ENCODE assay signal across 8 cellular contexts in genomic region chr19:3785938-3786824, GRCh38. TPM values are rescaled to one million over a fixed set of nuclear protein-coding genes. Genes with fewer than 3 reads are reported as not detected.
DNase-seq lines count a peak whose midpoint lies in the region; ATAC-seq and TF ChIP-seq lines count a peak whose summit lies in the region.

Gene MATK (minus strand): TSS chr19:3786381. CDS start chr19:3785135, 1,246 bp downstream.

- in situ Hi-C loops in transverse colon (cut with MboI; ENCODE audit: low pct_ligation_motif_present in 1 of 4, low pct_unique_long_range_greater_than_20kb in 1 of 4, low sequenced_read_pairs in 3 of 4), result no loop called here

- no peak within 1 kb of the TSS for H3K4me3 Mint-ChIP-seq in MCF 10A (ENCODE audit: unreplicated experiment)

- TF ChIP-seq EP300 in transverse colon (IDR thresholded peaks at IDR 0.05; ENCODE audit: low read depth), result no peak

- BruUV-seq in MCF 10A (replicated peaks; lab: Mats Ljungman, UMichigan), result no TSS peak

- 27 to 34% methylated on average over 11 to 16 of the region's 101 CpGs for WGBS in lower leg skin, 2 donors
- WGBS in transverse colon (ENCODE audit: low coverage in 1 of 2), 2 donors, result 10 to 60% methylated on average over 2 to 60 of the region's 101 CpGs

- no peak for DNase-seq in breast epithelium (ENCODE audit: low spot score in 2 of 2)
- no peak for DNase-seq in MCF 10A (ENCODE audit: unreplicated experiment)
- DNase-seq in activated CD8-positive, alpha-beta memory T cell treated with anti-CD3 and anti-CD28 coated beads, Interleukin-2, amount 50 U/mL, for 4 hours, result peak; percentile 60
- no peak for DNase-seq in lower leg skin (ENCODE audit: low spot score in 2 of 2)
- DNase-seq in transverse colon, result no peak
- no peak for DNase-seq in DMS53 (lab: John Stamatoyannopoulos, UW)
- no peak for DNase-seq in NCI-H1417 (lab: John Stamatoyannopoulos, UW)

- no peaks in the 10 kb centered on the region for H3K4me1 Mint-ChIP-seq in MCF 10A (ENCODE audit: insufficient read depth, unreplicated experiment)

- TF ChIP-seq POLR2A in breast epithelium (IDR thresholded peaks at IDR 0.05) (no peak), lower leg skin (IDR thresholded peaks at IDR 0.05) (no peak), transverse colon (IDR thresholded peaks at IDR 0.05) (no peak)

- intact Hi-C loops in breast epithelium (cut with DNase I; ENCODE audit: low total_unique reads), result no loop called here
- intact Hi-C loops in MCF 10A (cut with micrococcal nuclease), result no loop called here
- intact Hi-C loops in lower leg skin (cut with DNase I; ENCODE audit: low total_unique reads), result no loop called here
- intact Hi-C loops in transverse colon (cut with DNase I; ENCODE audit: low total_unique reads), result no loop called here

- H3K4me3 ChIP-seq in breast epithelium, result peak within 1 kb of the TSS; percentile 10 to 60 (median 41)
- H3K4me3 ChIP-seq in lower leg skin (ENCODE audit: low read depth, poor library complexity, severe bottlenecking), result peak within 1 kb of the TSS; percentile 24
- H3K4me3 ChIP-seq in transverse colon, result peak within 1 kb of the TSS in 3 of 4 donors; percentile 4 to 36 (median 24)

- H3K9me3 ChIP-seq in breast epithelium, result peaks cover 17 to 19% of the 10 kb centered on the region in 2 donors
- H3K9me3 ChIP-seq in transverse colon, result peaks cover 13 to 14% of the 10 kb centered on the region in 2 donors

- ATAC-seq in HG03378 (IDR thresholded peaks at IDR 0.05; ENCODE audit: unreplicated experiment), result no peak

- H3K36me3 ChIP-seq in breast epithelium (no peaks in the 10 kb centered on the region), transverse colon (no peaks in the 10 kb centered on the region)

- H3K36me3 Mint-ChIP-seq in MCF 10A (ENCODE audit: insufficient read depth, unreplicated experiment), result no peaks in the 10 kb centered on the region

- no peaks in the 10 kb centered on the region for H3K4me1 ChIP-seq in breast epithelium
- peaks cover 0 to 8% (median 0%) of the 10 kb centered on the region in 4 donors for H3K4me1 ChIP-seq in transverse colon

- POLR2A ChIA-PET in MCF 10A (lab: Yijun Ruan, JAX), result no interaction called here

- TF ChIP-seq CTCF in breast epithelium (IDR thresholded peaks at IDR 0.05) (no peak), MCF 10A (IDR thresholded peaks at IDR 0.05; ENCODE audit: unreplicated experiment) (no peak), lower leg skin (IDR thresholded peaks at IDR 0.05) (no peak), transverse colon (IDR thresholded peaks at IDR 0.05) (no peak)

- CTCF ChIA-PET in MCF 10A (lab: Yijun Ruan, JAX), result interaction anchor here (0.7 kb wide), 1 partner anchor 553 kb away, joined by 3 read pairs; no protein-coding TSS in a partner anchor

- peaks cover 23% of the 10 kb centered on the region for H3K9me3 Mint-ChIP-seq in MCF 10A (ENCODE audit: unreplicated experiment)

- H3K27ac Mint-ChIP-seq in MCF 10A (ENCODE audit: low read depth, unreplicated experiment), result no peak within 1 kb of the TSS

- no peak within 1 kb of the TSS for H3K27ac ChIP-seq in breast epithelium
- H3K27ac ChIP-seq in transverse colon, result peak within 1 kb of the TSS in 1 of 4 donors; percentile 20

- H3K27me3 Mint-ChIP-seq in MCF 10A (ENCODE audit: insufficient read depth, unreplicated experiment), result peaks cover 35% of the 10 kb centered on the region

- peaks cover 0 to 44% of the 10 kb centered on the region in 2 donors for H3K27me3 ChIP-seq in breast epithelium
- peaks cover 40% of the 10 kb centered on the region for H3K27me3 ChIP-seq in transverse colon

RNA-seq across cellular contexts. Expression of gene MATK, which starts in this region (rescaled TPM):
- total RNA-seq in breast epithelium (1 to 10 TPM; 1.8 to 5.6 (median 5.2) TPM), MCF 10A (2022) (not detected in 2 replicates), lower leg skin (1 to 10 TPM; 2.1 to 5.8 (median 3.3) TPM), transverse colon (1 to 10 TPM in 2 of 4 donors, under 1 TPM in 1, not detected in 1; 0.60 to 6.1 (median 2.9) TPM)
